8 cellular contexts compared by ENCODE assay signal in genomic region chr11:3422380-3423137, GRCh38. TPM values are rescaled to one million over a fixed set of nuclear protein-coding genes. Genes with fewer than 3 reads are reported as not detected.
A peak's percentile ranks its signal among the peaks of the same experiment; 100 is the strongest.
DNase-seq lines count a peak whose midpoint lies in the region; ATAC-seq and TF ChIP-seq lines count a peak whose summit lies in the region.
"Not testable (repeated sequence)": the region's sequence is repeated elsewhere in the genome, so short reads cannot be mapped to it uniquely, and the experiment has no call there.

No MANE protein-coding gene starts in this region.

- DNase-seq in ACHN: peak; percentile 93
- peak; percentile 95 for DNase-seq in NCI-H226
- DNase-seq in activated B cell treated with CpG ODN at 0.5 μM for 24 hours: peak; percentile 97
- peak; percentile 33 to 99 (median 94) for DNase-seq in caudate nucleus (lab: John Stamatoyannopoulos, UW)
- DNase-seq in immature natural killer cell: peak; percentile 94 to 98 (median 97)
- DNase-seq in smooth muscle cell of the brain vasculature (ENCODE audit: low read depth, low spot score): peak; percentile 86

- in situ Hi-C loops in ACHN (cut with HindIII; ENCODE audit: low pct_ligation_motif_present, low pct_unique_long_range_greater_than_20kb, low sequenced_read_pairs): not testable (repeated sequence)

- not testable (repeated sequence) for H3K27me3 Mint-ChIP-seq in activated B cell treated with CpG ODN at 0.5 μM for 24 hours; immature natural killer cell (ENCODE audit: low read depth in 3 of 3)

- peak; percentile 94 for ATAC-seq in GM19023 (IDR thresholded peaks at IDR 0.05; ENCODE audit: unreplicated experiment)
- ATAC-seq in HG03196 (IDR thresholded peaks at IDR 0.05; ENCODE audit: unreplicated experiment): peak; percentile 96
- ATAC-seq in activated B cell treated with CpG ODN at 0.5 μM for 24 hours (ENCODE audit: low read depth): peak; percentile 97

- POLR2A ChIA-PET in activated B cell treated with CpG ODN at 0.5 μM for 24 hours (lab: Charles Lee): interaction anchor here (0.9 to 2.4 kb wide), 2 partner anchors 43 to 51 kb away, joined by 3 to 15 read pairs; partner anchors contain the start of gene ZNF195

- H3K4me3 Mint-ChIP-seq in activated B cell treated with CpG ODN at 0.5 μM for 24 hours: peak overlapping the region; percentile 95
- peak overlapping the region; percentile 89 to 98 (median 94) for H3K4me3 Mint-ChIP-seq in immature natural killer cell

- not testable (repeated sequence) for H3K4me1 Mint-ChIP-seq in activated B cell treated with CpG ODN at 0.5 μM for 24 hours
- H3K4me1 Mint-ChIP-seq in immature natural killer cell: peaks cover 13 to 14% of the 10 kb centered on the region in 2 donors

- peak overlapping the region; percentile 82 for H3K27ac ChIP-seq in caudate nucleus (ENCODE audit: low read depth, low read length)

- intact Hi-C loops in activated B cell treated with CpG ODN at 0.5 μM for 24 hours (cut with micrococcal nuclease): loop anchor here (1.0 to 2.0 kb wide), 5 partner anchors 43 to 534 kb away; partner anchors contain the start of genes NAP1L4, NUP98 and ZNF195

- not testable (repeated sequence) for H3K9me3 Mint-ChIP-seq in activated B cell treated with CpG ODN at 0.5 μM for 24 hours, immature natural killer cell

- not testable (repeated sequence) for TF ChIP-seq CTCF in activated B cell treated with CpG ODN at 0.5 μM for 24 hours (IDR thresholded peaks at IDR 0.05)

- H3K36me3 Mint-ChIP-seq in activated B cell treated with CpG ODN at 0.5 μM for 24 hours (ENCODE audit: low read depth); immature natural killer cell: not testable (repeated sequence)

- CTCF ChIA-PET in activated B cell treated with CpG ODN at 0.5 μM for 24 hours (lab: Charles Lee): not testable (repeated sequence)

- peak overlapping the region; percentile 93 for H3K27ac Mint-ChIP-seq in activated B cell treated with CpG ODN at 0.5 μM for 24 hours
- peak overlapping the region; percentile 80 to 96 (median 92) for H3K27ac Mint-ChIP-seq in immature natural killer cell

RNA-seq across cellular contexts. Expression of gene ZNF195, which starts 43.6 kb away (rescaled TPM):
- total RNA-seq in activated B cell treated with CpG ODN at 0.5 μM for 24 hours: 48.3 and 54.8 TPM in 2 replicates
- 10 to 100 TPM; 18.2 to 27.0 (median 19.5) TPM for polyA plus RNA-seq in immature natural killer cell

Comparison
In these comparisons a context has a peak if more than half of its experiments do, and no peak if none do; other contexts are left out.
1. Peak in every context shown above with its lines: DNase-seq, ATAC-seq and H3K27ac ChIP-seq.